18 cellular contexts compared by ENCODE assay signal in the genomic region with DNA sequence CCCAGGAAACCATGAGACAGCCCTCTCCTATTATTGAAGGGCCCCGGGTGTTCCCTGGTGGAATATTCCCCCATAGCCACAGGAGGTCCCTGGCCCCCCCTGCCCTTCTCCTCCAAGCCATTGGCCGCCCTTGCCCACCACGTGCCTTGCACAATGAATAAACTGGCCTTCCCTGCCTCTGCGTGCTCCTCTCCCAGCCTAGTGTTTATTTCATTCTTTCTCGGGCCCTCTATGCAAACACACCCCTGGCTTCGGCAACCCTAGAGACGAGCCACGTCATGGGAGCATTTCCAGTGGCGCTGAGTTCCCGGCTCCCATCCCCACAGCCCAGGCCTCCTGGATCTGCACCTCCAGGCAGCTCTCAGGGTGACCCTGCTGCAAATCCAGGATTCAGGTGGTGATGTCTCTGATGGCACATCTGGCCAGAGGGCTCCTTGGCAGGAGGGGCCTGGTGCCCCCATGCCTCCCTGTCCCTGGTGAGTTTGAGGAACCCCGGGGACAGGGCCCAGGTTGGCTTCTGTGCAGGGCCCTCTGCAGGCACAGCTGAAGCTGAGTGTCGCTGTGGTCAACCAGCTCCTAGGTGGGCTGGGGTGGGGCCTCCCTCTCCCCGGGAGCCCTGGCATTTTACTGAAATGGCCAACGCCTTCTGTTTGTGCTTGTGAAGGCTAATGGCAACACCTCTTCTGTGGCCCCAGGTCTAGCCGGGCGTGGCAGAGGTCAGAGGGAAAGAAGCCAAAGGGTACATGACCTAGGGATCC. TPM values are rescaled to one million over a fixed set of nuclear protein-coding genes. Genes with fewer than 3 reads are reported as not detected.
DNase-seq lines count a peak whose midpoint lies in the region; ATAC-seq, FAIRE-seq and TF ChIP-seq lines count a peak whose summit lies in the region.
"Had no signal": no experiment of that assay in that cellular context is flagged by ENCODE, and none has a peak within 500 bp of the region (broad histone marks: within the 10 kb centered on the region; RNA-seq: fewer than 3 reads in every experiment).

No MANE protein-coding gene starts in this region.

- H3K4me1 ChIP-seq in ES-I3 (ENCODE audit: insufficient read depth, low read length) (peaks cover 15% of the 10 kb centered on the region; the same call in 1 of the 2 replicates), NT2/D1 (ENCODE audit: insufficient read depth, insufficient read length) (peaks cover 61% of the 10 kb centered on the region), lung (ENCODE audit: control insufficient read depth in 2 of 2, insufficient read depth in 2 of 2, low read length in 2 of 2) (no peaks in the 10 kb centered on the region), Karpas-422 (ENCODE audit: low read length) (no peaks in the 10 kb centered on the region)
- H3K4me1 ChIP-seq: BE2C, foreskin keratinocyte, lower lobe of right lung had no signal

- peak overlapping the region; percentile 31; the same call in 1 of the 2 replicates for H3K9ac ChIP-seq in ES-I3 (ENCODE audit: low read depth, low read length)
- peak overlapping the region; percentile 51 for H3K9ac ChIP-seq in NT2/D1 (ENCODE audit: insufficient read length, low read depth)
- H3K9ac ChIP-seq in Karpas-422 (ENCODE audit: low read length) = no peak overlapping the region

- DNase-seq in NCI-H1092 treated with DMSO at 0.1 percent for 48 hours (lab: John Stamatoyannopoulos, UW) (peak; percentile 96), NT2/D1 (ENCODE audit: low read depth, low spot score) (no peak), lung (ENCODE audit: low spot score) (peak; percentile 7), frontal cortex (ENCODE audit: low spot score in 2 of 2) (no peak), HPDE6-E6E7 (ENCODE audit: extremely low spot score) (no peak), Karpas-422 (no peak)
- DNase-seq: BE2C; cerebellar nuclear complex; DMS79; foreskin keratinocyte; lower lobe of right lung; naive thymus-derived CD8-positive, alpha-beta T cell had no signal

- no peaks in the 10 kb centered on the region for H3K79me2 ChIP-seq in Karpas-422 (ENCODE audit: low read length)

- H3K4me2 ChIP-seq in Karpas-422 (ENCODE audit: low read depth, low read length, poor library complexity, severe bottlenecking) = no peak overlapping the region

- H4K20me1 ChIP-seq in Karpas-422 (ENCODE audit: insufficient read depth, low read depth, low read length) = no peaks in the 10 kb centered on the region

- no peak for FAIRE-seq in frontal cortex (lab: Jason Lieb, UNC)

- H3K4me3 ChIP-seq in NT2/D1 (ENCODE audit: insufficient read length, low read depth) = no peak overlapping the region
- H3K4me3 ChIP-seq in lung = no peak overlapping the region
- H3K4me3 ChIP-seq in Karpas-422 (ENCODE audit: low read length) = no peak overlapping the region
- H3K4me3 ChIP-seq: lower lobe of right lung had no signal

- H3K27me3 ChIP-seq in NT2/D1 (ENCODE audit: insufficient read depth, insufficient read length) (peaks cover 31% of the 10 kb centered on the region), lung (ENCODE audit: control insufficient read depth, insufficient read depth) (peaks cover 21% of the 10 kb centered on the region), Karpas-422 (ENCODE audit: low read length) (no peaks in the 10 kb centered on the region)

- H3K27ac ChIP-seq in lung (ENCODE audit: low read depth in 1 of 2, low read length in 1 of 2) = no peak overlapping the region
- H3K27ac ChIP-seq in Karpas-422 (ENCODE audit: low read length) = no peak overlapping the region
- H3K27ac ChIP-seq: foreskin keratinocyte, lower lobe of right lung had no signal

- TF ChIP-seq CTCF in lung (IDR thresholded peaks at IDR 0.05; ENCODE audit: control extremely low read depth, extremely low read depth) = no peak

- ATAC-seq in lung (ENCODE audit: insufficient read depth, low FRiP score) = no peak
- ATAC-seq: activated T-helper 17 cell treated with anti-CD3 and anti-CD28 coated beads, Interleukin-2, amount 50 U/mL, for 72 hours; foreskin keratinocyte; lower lobe of right lung; naive thymus-derived CD8-positive, alpha-beta T cell had no signal

- H3K9me3 ChIP-seq in ES-I3 (ENCODE audit: control insufficient read depth, insufficient read depth, low read length) (no peaks in the 10 kb centered on the region), NT2/D1 (ENCODE audit: insufficient read depth, low read length) (no peaks in the 10 kb centered on the region), lung (ENCODE audit: control insufficient read depth in 2 of 2, insufficient read depth in 1 of 2, low read length in 1 of 2) (peaks cover 0 to 11% of the 10 kb centered on the region in 2 donors), Karpas-422 (ENCODE audit: low read length) (no peaks in the 10 kb centered on the region)
- H3K9me3 ChIP-seq: BE2C, lower lobe of right lung had no signal

- no peak overlapping the region for H2AFZ ChIP-seq in Karpas-422 (ENCODE audit: low read length)

- WGBS in lung, 2 donors = 51% methylated on average over 16 of the region's 16 CpGs

- no peaks in the 10 kb centered on the region for H3K9me2 ChIP-seq in Karpas-422 (replicated peaks; ENCODE audit: insufficient read depth, low read length)

- H3K36me3 ChIP-seq in ES-I3 (ENCODE audit: insufficient read depth, low read length) (no peaks in the 10 kb centered on the region), NT2/D1 (ENCODE audit: insufficient read depth, insufficient read length, low read length) (no peaks in the 10 kb centered on the region), lung (ENCODE audit: control insufficient read depth in 2 of 2, insufficient read depth in 2 of 2, low read length in 2 of 2) (no peaks in the 10 kb centered on the region), Karpas-422 (ENCODE audit: insufficient read depth, low read length) (no peaks in the 10 kb centered on the region)
- H3K36me3 ChIP-seq: BE2C, lower lobe of right lung had no signal

RNA-seq across cellular contexts. Expression of gene KRTAP10-12, which starts 6.2 kb away (rescaled TPM):
- total RNA-seq in lung (not detected), frontal cortex (not detected)
- polyA plus RNA-seq in lung = not detected
- not detected in 2 replicates for total RNA-seq in Karpas-422 (2014; rRNA removed; shearing (Covaris generic); ENCODE audit: low replicate concordance)
- total RNA-seq: activated T-helper 17 cell treated with anti-CD3 and anti-CD28 coated beads, Interleukin-2, amount 50 U/mL, for 72 hours; foreskin keratinocyte; HT1080; lower lobe of right lung; M059J; naive thymus-derived CD8-positive, alpha-beta T cell; renal cortical epithelial cell; temporal lobe had no signal
- polyA plus RNA-seq: foreskin keratinocyte; naive thymus-derived CD8-positive, alpha-beta T cell had no signal

RNA-seq across cellular contexts. Expression of gene TSPEAR, which starts 8.2 kb away (rescaled TPM):
- 1 to 10 TPM in 1 of 2 donors, under 1 TPM in 1; 0.43 to 2.1 TPM for total RNA-seq in lung
- under 1 TPM; 0.02 to 0.12 TPM for polyA plus RNA-seq in lung
- total RNA-seq in frontal cortex = not detected
- not detected in 2 replicates for total RNA-seq in Karpas-422 (2014; rRNA removed; shearing (Covaris generic); ENCODE audit: low replicate concordance)
- total RNA-seq: foreskin keratinocyte; HT1080; M059J; naive thymus-derived CD8-positive, alpha-beta T cell; renal cortical epithelial cell; temporal lobe had no signal
- polyA plus RNA-seq: foreskin keratinocyte had no signal

RNA-seq across cellular contexts. Expression of gene KRTAP12-1, which starts 21.2 kb away (rescaled TPM):
- total RNA-seq in lung (not detected), frontal cortex (not detected)
- not detected for polyA plus RNA-seq in lung
- total RNA-seq in Karpas-422 (2014; rRNA removed; shearing (Covaris generic); ENCODE audit: low replicate concordance) = not detected in 2 replicates
- total RNA-seq: activated T-helper 17 cell treated with anti-CD3 and anti-CD28 coated beads, Interleukin-2, amount 50 U/mL, for 72 hours; foreskin keratinocyte; HT1080; lower lobe of right lung; M059J; naive thymus-derived CD8-positive, alpha-beta T cell; renal cortical epithelial cell; temporal lobe had no signal
- polyA plus RNA-seq: foreskin keratinocyte; naive thymus-derived CD8-positive, alpha-beta T cell had no signal

RNA-seq across cellular contexts. Expression of gene KRTAP12-2, which starts 36.4 kb away (rescaled TPM):
- total RNA-seq in lung = not detected
- polyA plus RNA-seq in lung = not detected
- not detected for total RNA-seq in frontal cortex
- total RNA-seq in Karpas-422 (2014; rRNA removed; shearing (Covaris generic); ENCODE audit: low replicate concordance) = not detected in 2 replicates
- total RNA-seq: activated T-helper 17 cell treated with anti-CD3 and anti-CD28 coated beads, Interleukin-2, amount 50 U/mL, for 72 hours; foreskin keratinocyte; HT1080; lower lobe of right lung; M059J; naive thymus-derived CD8-positive, alpha-beta T cell; renal cortical epithelial cell; temporal lobe had no signal
- polyA plus RNA-seq: foreskin keratinocyte; naive thymus-derived CD8-positive, alpha-beta T cell had no signal

RNA-seq across cellular contexts. Expression of gene KRTAP12-3, which starts 45.4 kb away (rescaled TPM):
- total RNA-seq in lung = not detected
- polyA plus RNA-seq in lung = not detected
- not detected for total RNA-seq in frontal cortex
- not detected in 2 replicates for total RNA-seq in Karpas-422 (2014; rRNA removed; shearing (Covaris generic); ENCODE audit: low replicate concordance)
- total RNA-seq: activated T-helper 17 cell treated with anti-CD3 and anti-CD28 coated beads, Interleukin-2, amount 50 U/mL, for 72 hours; foreskin keratinocyte; HT1080; lower lobe of right lung; M059J; naive thymus-derived CD8-positive, alpha-beta T cell; renal cortical epithelial cell; temporal lobe had no signal
- polyA plus RNA-seq: foreskin keratinocyte; naive thymus-derived CD8-positive, alpha-beta T cell had no signal

Comparison
In these comparisons a context has a peak if more than half of its experiments do, and no peak if none do; other contexts are left out.
1. DNase-seq: peak in NCI-H1092 treated with DMSO at 0.1 percent for 48 hours (single experiment) and lung (single experiment); none in NT2/D1 (single experiment), frontal cortex (0 of 2), HPDE6-E6E7 (single experiment) and Karpas-422 (single experiment).